Comparison of ENCODE assay signal across 14 cellular contexts in the genomic region with DNA sequence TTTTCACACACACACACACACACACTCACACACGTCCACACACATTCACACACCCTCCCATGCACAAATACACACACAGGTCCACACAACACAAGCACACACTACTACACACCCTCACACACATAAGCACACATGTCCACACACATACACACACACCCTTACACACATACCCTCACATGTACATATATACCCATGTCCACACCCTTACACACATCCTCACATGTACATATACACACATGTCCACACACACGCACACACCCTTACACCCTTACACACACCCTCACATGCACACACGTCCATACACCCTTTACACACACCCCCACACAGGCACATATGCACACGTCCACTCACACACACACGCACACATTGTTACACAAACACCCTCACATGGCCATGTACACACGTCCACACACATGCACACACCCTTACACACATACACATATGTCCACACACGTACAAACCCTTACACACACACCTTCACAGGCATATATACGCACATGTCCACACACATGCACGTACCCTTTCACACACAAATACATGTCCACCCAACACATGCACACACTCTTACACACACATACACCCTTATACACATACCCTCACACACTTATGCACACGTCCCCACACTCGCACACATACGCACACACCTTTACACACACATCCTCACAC. TPM values are rescaled to one million over a fixed set of nuclear protein-coding genes. Genes with fewer than 3 reads are reported as not detected.
DNase-seq lines count a peak whose midpoint lies in the region; ATAC-seq, FAIRE-seq and TF ChIP-seq lines count a peak whose summit lies in the region.
"Had no signal": no experiment of that assay in that cellular context is flagged by ENCODE, and none has a peak within 500 bp of the region (broad histone marks: within the 10 kb centered on the region; RNA-seq: fewer than 3 reads in every experiment).

No MANE protein-coding gene starts in this region.

- peak overlapping the region; percentile 36 for H4K5ac ChIP-seq in H1 (ENCODE audit: insufficient read length, low read depth, low read length)

- peak overlapping the region; percentile 21 for H3K56ac ChIP-seq in H1 (replicated peaks; ENCODE audit: insufficient read length, low read depth, low read length)

- H3K27me3 ChIP-seq in H1 (replicated peaks in 1 of 4; ENCODE audit: control insufficient read depth in 3 of 4, extremely low read depth in 1 of 4, insufficient read depth in 3 of 4, low read length in 3 of 4) (no peaks in the 10 kb centered on the region), trophoblast cell (ENCODE audit: insufficient read depth, low read length) (no peaks in the 10 kb centered on the region)
- H3K27me3 ChIP-seq: BLaER1 had no signal

- peak overlapping the region; percentile 13; the same call in 1 of the 2 replicates for H2BK15ac ChIP-seq in H1 (ENCODE audit: low read length)

- H2BK12ac ChIP-seq in H1 (ENCODE audit: low read depth, low read length) = peak overlapping the region; percentile 86
- H2BK12ac ChIP-seq in trophoblast cell (ENCODE audit: low read length) = no peak overlapping the region

- POLR2A ChIA-PET in H1 (lab: Charles Lee; ENCODE audit: partially characterized antibody) = no interaction called here

- CTCF ChIA-PET in H1 (lab: Charles Lee; ENCODE audit: partially characterized antibody) = no interaction called here

- WGBS in H1 (ENCODE audit: extremely low coverage in 1 of 2, insufficient coverage in 1 of 2, insufficient read length in 1 of 2, insufficient replicate concordance in 2 of 2, low coverage in 1 of 2, low lambda C conversion rate in 2 of 2, missing lambda C conversion rate in 1 of 2), 2 experiments = 89 to 100% methylated on average over 3 to 12 of the region's 12 CpGs
- 100% methylated on average over 3 of the region's 12 CpGs for WGBS in trophoblast cell (ENCODE audit: extremely low coverage, insufficient coverage, insufficient read length)

- no peak overlapping the region for H3K14ac ChIP-seq in H1 (ENCODE audit: insufficient read length)
- H3K14ac ChIP-seq in trophoblast cell (ENCODE audit: low read length) = no peak overlapping the region

- H3K4me3 ChIP-seq in H1 (ENCODE audit: extremely low read depth in 1 of 4, insufficient read depth in 2 of 4, low read depth in 3 of 4, low read length in 4 of 4) (no peak overlapping the region), trophoblast cell (ENCODE audit: low read depth, low read length) (peak overlapping the region; percentile 57)
- H3K4me3 ChIP-seq: BLaER1 had no signal

- H3K4me2 ChIP-seq in H1 (ENCODE audit: insufficient read depth in 1 of 2, low read depth in 2 of 2, low read length in 2 of 2) = no peak overlapping the region
- H3K4me2 ChIP-seq in trophoblast cell (ENCODE audit: low read length) = no peak overlapping the region
- H3K4me2 ChIP-seq: BLaER1 had no signal

- H2BK5ac ChIP-seq in H1 (ENCODE audit: low read depth, low read length) (peak overlapping the region; percentile 22; the same call in 1 of the 2 replicates), trophoblast cell (ENCODE audit: low read depth, low read length, poor library complexity) (no peak overlapping the region)

- H2BK120ac ChIP-seq in H1 (replicated peaks; ENCODE audit: low read depth, low read length) (no peak overlapping the region), trophoblast cell (ENCODE audit: insufficient read depth, low read length, poor library complexity) (no peak overlapping the region)

- TF ChIP-seq RAD21 in H1 (IDR thresholded peaks at IDR 0.05 in 1 of 2, conservative IDR thresholded peaks at IDR 0.05 in 1 of 2; ENCODE audit: low read depth in 2 of 2, low read length in 2 of 2) = no peak

- no peak overlapping the region for H3K9ac ChIP-seq in H1 (replicated peaks in 1 of 4; ENCODE audit: extremely low read depth in 1 of 4, low read depth in 3 of 4, low read length in 3 of 4)
- H3K9ac ChIP-seq in trophoblast cell (ENCODE audit: low read length) = no peak overlapping the region
- H3K9ac ChIP-seq: BLaER1 had no signal

- H3K27ac ChIP-seq in H1 (ENCODE audit: low read depth, low read length) (no peak overlapping the region), trophoblast cell (ENCODE audit: low read depth, low read length) (no peak overlapping the region)
- H3K27ac ChIP-seq: BLaER1 had no signal

- H3K79me2 ChIP-seq in H1 (ENCODE audit: control insufficient read depth in 1 of 2, insufficient read depth in 2 of 2, low read length in 2 of 2) = no peaks in the 10 kb centered on the region
- H3K79me2 ChIP-seq in trophoblast cell (ENCODE audit: control insufficient read depth, insufficient read depth, low read length, poor library complexity) = no peaks in the 10 kb centered on the region

- H3K79me1 ChIP-seq in H1 (ENCODE audit: low read depth, low read length) = no peaks in the 10 kb centered on the region
- H3K79me1 ChIP-seq in trophoblast cell (ENCODE audit: low read length) = no peaks in the 10 kb centered on the region

- TF ChIP-seq EP300 in H1 (IDR thresholded peaks at IDR 0.05; ENCODE audit: borderline replicate concordance in 1 of 2, low read depth in 2 of 2, low read length in 2 of 2) = no peak

- H3K4ac ChIP-seq in H1 (replicated peaks; ENCODE audit: insufficient read length, low read depth, low read length) (peak overlapping the region; percentile 82), trophoblast cell (ENCODE audit: low read depth, low read length) (no peak overlapping the region)

- H2AK5ac ChIP-seq in H1 (ENCODE audit: low read depth, low read length) (peak overlapping the region; percentile 99), trophoblast cell (ENCODE audit: low read length) (no peak overlapping the region)

- FAIRE-seq in GM12891 (lab: Jason Lieb, UNC) = peak; percentile 13
- peak; percentile 98 for FAIRE-seq in HTR-8/SVneo (lab: Jason Lieb, UNC)
- FAIRE-seq in H1 (lab: Jason Lieb, UNC) = no peak
- FAIRE-seq: GM19239 had no signal

- H4K91ac ChIP-seq in H1 (replicated peaks; ENCODE audit: insufficient read length, low read length) = peak overlapping the region; percentile 22
- no peak overlapping the region for H4K91ac ChIP-seq in trophoblast cell (ENCODE audit: low read depth, low read length)

- H3K36me3 ChIP-seq in H1 (ENCODE audit: control insufficient read depth in 2 of 4, insufficient read depth in 4 of 4, low read length in 3 of 4) (peaks cover 0 to 2% (median 0%) of the 10 kb centered on the region in 4 experiments; a peak in 2 of 8 replicates), trophoblast cell (ENCODE audit: control insufficient read depth in 1 of 2, insufficient read depth in 2 of 2, low read length in 2 of 2) (no peaks in the 10 kb centered on the region)
- H3K36me3 ChIP-seq: BLaER1 had no signal

- H4K20me1 ChIP-seq in H1 (replicated peaks in 1 of 2; ENCODE audit: control insufficient read depth in 1 of 2, insufficient read depth in 2 of 2, low read length in 2 of 2) = peaks cover 0 to 4% of the 10 kb centered on the region in 2 experiments
- H4K20me1 ChIP-seq: BLaER1 had no signal

- no peak for ATAC-seq in GM18867 (IDR thresholded peaks at IDR 0.05; ENCODE audit: unreplicated experiment)
- ATAC-seq: HCT116 had no signal

- H3K4me1 ChIP-seq in H1 (replicated peaks in 1 of 4; ENCODE audit: control insufficient read depth in 3 of 4, insufficient read depth in 4 of 4, low read length in 3 of 4) (peaks cover 0 to 1% (median 0%) of the 10 kb centered on the region in 4 experiments; a peak in 3 of 7 replicates), trophoblast cell (ENCODE audit: control insufficient read depth in 1 of 2, insufficient read depth in 2 of 2, low read length in 2 of 2) (no peaks in the 10 kb centered on the region)
- H3K4me1 ChIP-seq: BLaER1 had no signal

- DNase-seq in GM12891 (ENCODE audit: insufficient read length, low spot score) (no peak), HTR-8/SVneo (ENCODE audit: insufficient read length, low spot score) (no peak), H1 (ENCODE audit: low read depth in 1 of 2, low spot score in 2 of 2) (no peak), trophoblast cell (no peak), CD1c-positive myeloid dendritic cell (ENCODE audit: extremely low spot score) (no peak), NCI-H526 treated with DMSO at 0.1 percent for 48 hours (lab: John Stamatoyannopoulos, UW) (no peak)
- DNase-seq: 8988T; AML-193; CD4-positive, CD25-positive, alpha-beta regulatory T cell; KG1 had no signal

- TF ChIP-seq POLR2A in GM12891 (IDR thresholded peaks at IDR 0.05; ENCODE audit: low read depth, low read length) = no peak
- TF ChIP-seq POLR2A in H1 (IDR thresholded peaks at IDR 0.05; ENCODE audit: control extremely low read depth in 1 of 2, low read depth in 2 of 2, low read length in 2 of 2) = no peak

- H4K12ac ChIP-seq in trophoblast cell (ENCODE audit: low read depth, low read length) = no peak overlapping the region

- H4K8ac ChIP-seq in H1 (ENCODE audit: extremely low read depth, insufficient read depth, low read length) (no peak overlapping the region), trophoblast cell (ENCODE audit: low read depth, low read length) (no peak overlapping the region)

- H3K23ac ChIP-seq in H1 (ENCODE audit: insufficient read length) = peak overlapping the region; percentile 92
- peak overlapping the region; percentile 66 for H3K23ac ChIP-seq in trophoblast cell (ENCODE audit: low read length)

- H2AFZ ChIP-seq in H1 (ENCODE audit: low read length) (no peak overlapping the region), trophoblast cell (ENCODE audit: insufficient read depth, low read length, poor library complexity) (no peak overlapping the region)

- H3K9me3 ChIP-seq in H1 (ENCODE audit: insufficient read depth in 2 of 2, low read depth in 1 of 2, low read length in 1 of 2) = peaks cover 17 to 18% of the 10 kb centered on the region in 2 experiments
- peaks cover 7% of the 10 kb centered on the region for H3K9me3 ChIP-seq in trophoblast cell (ENCODE audit: insufficient read depth, low read depth, low read length)

- no peak overlapping the region for H2BK20ac ChIP-seq in H1 (ENCODE audit: low read length)

- H3K18ac ChIP-seq in H1 (ENCODE audit: extremely low read depth, low read length) (no peak overlapping the region), trophoblast cell (ENCODE audit: low read length) (no peak overlapping the region)

- H3K23me2 ChIP-seq in H1 (ENCODE audit: low read depth, low read length) = peaks cover 8% of the 10 kb centered on the region; the same call in 1 of the 2 replicates

- TF ChIP-seq CTCF in H1 (IDR thresholded peaks at IDR 0.05; ENCODE audit: control extremely low read depth in 1 of 3, insufficient read depth in 1 of 3, low read depth in 1 of 3, low read length in 3 of 3) = no peak

RNA-seq across cellular contexts. Expression of gene RGS7, which starts 50.7 kb away (rescaled TPM):
- not detected for polyA plus RNA-seq in GM12891 (2012; ENCODE audit: low read depth, missing spikeins)
- total RNA-seq in H1 (2021; fragmentation: NEBNext Ultra II Directional; extraction: Animal tissue kit (Norgen Biotek cat#: 25700)) = 2.1 and 3.0 TPM in 2 replicates
- 0.88 and 1.6 TPM in 2 replicates for polyA plus RNA-seq in H1 (2011; rRNA removed)
- 1.6 TPM for polyA plus RNA-seq in H1 (2011; cell fraction: cytosol; rRNA removed)
- polyA plus RNA-seq in H1 (2011; cell fraction: nucleus; rRNA removed) = 1.1 TPM
- 1.7 to 2.6 TPM (median 2.2 TPM) in 4 replicates for polyA plus RNA-seq in H1 (2012, experiment 1 of 2)
- polyA plus RNA-seq in H1 (2012, experiment 2 of 2) = 0.51 TPM
- polyA plus RNA-seq in H1 (2013, experiment 1 of 2) = 1.2 TPM
- polyA plus RNA-seq in H1 (2013, experiment 2 of 2) = 1.2 TPM
- 1.3 and 2.4 TPM in 2 replicates for polyA minus RNA-seq in H1 (2011; rRNA and poly(A)+ RNA removed)
- polyA minus RNA-seq in H1 (2011; cell fraction: cytosol; rRNA and poly(A)+ RNA removed) = 1.7 TPM
- 5.5 TPM for polyA minus RNA-seq in H1 (2011; cell fraction: nucleus; rRNA and poly(A)+ RNA removed)
- not detected in 2 replicates for polyA plus RNA-seq in trophoblast cell (2013)
- total RNA-seq: CD4-positive, CD25-positive, alpha-beta regulatory T cell had no signal
- polyA plus RNA-seq: CD4-positive, CD25-positive, alpha-beta regulatory T cell had no signal
